Comparison of ENCODE assay signal across 8 cellular contexts in the genomic region with DNA sequence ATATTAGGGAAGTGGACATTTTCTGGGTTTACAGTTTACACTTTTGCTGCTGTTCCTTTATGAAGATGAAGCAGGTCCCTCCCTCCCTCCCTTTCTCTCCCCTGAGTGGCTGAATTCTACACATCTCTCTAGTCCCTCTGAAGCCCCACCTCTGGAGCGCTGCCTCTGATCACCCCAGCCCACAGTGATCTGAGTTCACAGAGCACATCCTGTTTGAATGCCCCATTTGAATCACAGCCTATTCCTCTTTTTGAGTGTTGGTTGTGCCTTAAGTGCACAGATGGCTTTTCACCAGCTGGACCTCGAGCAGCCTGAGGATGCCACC.
DNase-seq lines count a peak whose midpoint lies in the region; ATAC-seq lines count a peak whose summit lies in the region.

No MANE protein-coding gene starts in this region.

- POLR2A ChIA-PET in activated CD8-positive, alpha-beta T cell treated with anti-CD3 and anti-CD28 coated beads, Interleukin-2, amount 10 ng/mL, durations not matched to agents 7 days and 5 days (lab: Charles Lee), result interaction anchor here (0.6 kb wide), 1 partner anchor 12 kb away, joined by 4 read pairs; no protein-coding TSS in a partner anchor
- POLR2A ChIA-PET in naive thymus-derived CD8-positive, alpha-beta T cell (lab: Charles Lee), result no interaction called here

- CTCF ChIA-PET in activated CD8-positive, alpha-beta memory T cell treated with anti-CD3 and anti-CD28 coated beads, Interleukin-2, amount 10 ng/mL, durations not matched to agents 7 days and 5 days (lab: Charles Lee), result no interaction called here
- CTCF ChIA-PET in activated CD8-positive, alpha-beta T cell treated with anti-CD3 and anti-CD28 coated beads, Interleukin-2, amount 10 ng/mL, durations not matched to agents 7 days and 5 days (lab: Charles Lee), result no interaction called here

- H3K36me3 Mint-ChIP-seq in activated CD8-positive, alpha-beta memory T cell treated with anti-CD3 and anti-CD28 coated beads, Interleukin-2, amount 10 ng/mL, durations not matched to agents 7 days and 5 days, result no peaks in the 10 kb centered on the region
- no peaks in the 10 kb centered on the region for H3K36me3 Mint-ChIP-seq in activated CD8-positive, alpha-beta T cell treated with anti-CD3 and anti-CD28 coated beads, Interleukin-2, amount 10 ng/mL, durations not matched to agents 7 days and 5 days (ENCODE audit: low read depth)
- H3K36me3 Mint-ChIP-seq in naive thymus-derived CD8-positive, alpha-beta T cell, result no peaks in the 10 kb centered on the region

- no peak overlapping the region for H3K4me3 Mint-ChIP-seq in activated CD8-positive, alpha-beta memory T cell treated with anti-CD3 and anti-CD28 coated beads, Interleukin-2, amount 10 ng/mL, durations not matched to agents 7 days and 5 days
- no peak overlapping the region for H3K4me3 Mint-ChIP-seq in activated CD8-positive, alpha-beta T cell treated with anti-CD3 and anti-CD28 coated beads, Interleukin-2, amount 10 ng/mL, durations not matched to agents 7 days and 5 days
- H3K4me3 Mint-ChIP-seq in naive thymus-derived CD8-positive, alpha-beta T cell, result no peak overlapping the region

- H3K4me1 Mint-ChIP-seq in activated CD8-positive, alpha-beta memory T cell treated with anti-CD3 and anti-CD28 coated beads, Interleukin-2, amount 10 ng/mL, durations not matched to agents 7 days and 5 days, result peaks cover 6% of the 10 kb centered on the region
- peaks cover 2% of the 10 kb centered on the region for H3K4me1 Mint-ChIP-seq in activated CD8-positive, alpha-beta T cell treated with anti-CD3 and anti-CD28 coated beads, Interleukin-2, amount 10 ng/mL, durations not matched to agents 7 days and 5 days (ENCODE audit: low read depth)
- peaks cover 8 to 13% (median 10%) of the 10 kb centered on the region in 4 donors for H3K4me1 Mint-ChIP-seq in naive thymus-derived CD8-positive, alpha-beta T cell

- no peak overlapping the region for H3K27ac Mint-ChIP-seq in activated CD8-positive, alpha-beta memory T cell treated with anti-CD3 and anti-CD28 coated beads, Interleukin-2, amount 10 ng/mL, durations not matched to agents 7 days and 5 days
- H3K27ac Mint-ChIP-seq in activated CD8-positive, alpha-beta T cell treated with anti-CD3 and anti-CD28 coated beads, Interleukin-2, amount 10 ng/mL, durations not matched to agents 7 days and 5 days, result no peak overlapping the region
- peak overlapping the region in 3 of 10 donors; percentile 12 to 62 (median 43) for H3K27ac Mint-ChIP-seq in naive thymus-derived CD8-positive, alpha-beta T cell

- peak; percentile 61 for ATAC-seq in activated CD8-positive, alpha-beta memory T cell treated with anti-CD3 and anti-CD28 coated beads, Interleukin-2, amount 10 ng/mL, durations not matched to agents 7 days and 5 days
- peak; percentile 47 for ATAC-seq in activated CD8-positive, alpha-beta T cell treated with anti-CD3 and anti-CD28 coated beads, Interleukin-2, amount 10 ng/mL, durations not matched to agents 7 days and 5 days
- peak; percentile 56 to 87 for ATAC-seq in naive thymus-derived CD8-positive, alpha-beta T cell
- no peak for ATAC-seq in HG03108 (IDR thresholded peaks at IDR 0.05; ENCODE audit: unreplicated experiment)
- ATAC-seq in GM19467 (IDR thresholded peaks at IDR 0.05; ENCODE audit: unreplicated experiment), result no peak

- H3K9me3 Mint-ChIP-seq in activated CD8-positive, alpha-beta memory T cell treated with anti-CD3 and anti-CD28 coated beads, Interleukin-2, amount 10 ng/mL, durations not matched to agents 7 days and 5 days (ENCODE audit: low read depth), result no peaks in the 10 kb centered on the region
- H3K9me3 Mint-ChIP-seq in activated CD8-positive, alpha-beta T cell treated with anti-CD3 and anti-CD28 coated beads, Interleukin-2, amount 10 ng/mL, durations not matched to agents 7 days and 5 days (ENCODE audit: insufficient read depth), result no peaks in the 10 kb centered on the region
- H3K9me3 Mint-ChIP-seq in naive thymus-derived CD8-positive, alpha-beta T cell, result peaks cover 0 to 1% (median 0%) of the 10 kb centered on the region in 9 donors

- peak; percentile 55 for DNase-seq in activated CD8-positive, alpha-beta memory T cell treated with anti-CD3 and anti-CD28 coated beads, Interleukin-2, amount 10 ng/mL, durations not matched to agents 7 days and 5 days
- no peak for DNase-seq in activated CD8-positive, alpha-beta memory T cell treated with anti-CD3 and anti-CD28 coated beads, Interleukin-2, amount 50 U/mL, for 4 hours
- DNase-seq in NCI-H146 treated with DMSO at 0.1 percent for 48 hours (lab: John Stamatoyannopoulos, UW; ENCODE audit: unreplicated experiment) (peak; percentile 45), AG20443 (ENCODE audit: low spot score) (no peak)
- peak; percentile 23 for DNase-seq in activated CD8-positive, alpha-beta T cell treated with anti-CD3 and anti-CD28 coated beads, Interleukin-2, amount 10 ng/mL, durations not matched to agents 7 days and 5 days
- peak in 2 of 10 donors; percentile 18 to 21 for DNase-seq in naive thymus-derived CD8-positive, alpha-beta T cell

- peaks cover 19% of the 10 kb centered on the region for H3K27me3 Mint-ChIP-seq in activated CD8-positive, alpha-beta memory T cell treated with anti-CD3 and anti-CD28 coated beads, Interleukin-2, amount 10 ng/mL, durations not matched to agents 7 days and 5 days
- H3K27me3 Mint-ChIP-seq in activated CD8-positive, alpha-beta T cell treated with anti-CD3 and anti-CD28 coated beads, Interleukin-2, amount 10 ng/mL, durations not matched to agents 7 days and 5 days (ENCODE audit: low read depth), result peaks cover 5% of the 10 kb centered on the region
- peaks cover 0 to 3% (median 1%) of the 10 kb centered on the region in 5 donors for H3K27me3 Mint-ChIP-seq in naive thymus-derived CD8-positive, alpha-beta T cell

Comparison
In these comparisons a context has a peak if more than half of its experiments do, and no peak if none do; other contexts are left out.
1. DNase-seq: peak in activated CD8-positive, alpha-beta memory T cell treated with anti-CD3 and anti-CD28 coated beads, Interleukin-2, amount 10 ng/mL, durations not matched to agents 7 days and 5 days (single experiment), NCI-H146 treated with DMSO at 0.1 percent for 48 hours (single experiment) and activated CD8-positive, alpha-beta T cell treated with anti-CD3 and anti-CD28 coated beads, Interleukin-2, amount 10 ng/mL, durations not matched to agents 7 days and 5 days (single experiment); none in activated CD8-positive, alpha-beta memory T cell treated with anti-CD3 and anti-CD28 coated beads, Interleukin-2, amount 50 U/mL, for 4 hours (single experiment) and AG20443 (single experiment).
2. ATAC-seq: peak in activated CD8-positive, alpha-beta memory T cell treated with anti-CD3 and anti-CD28 coated beads, Interleukin-2, amount 10 ng/mL, durations not matched to agents 7 days and 5 days (single experiment), activated CD8-positive, alpha-beta T cell treated with anti-CD3 and anti-CD28 coated beads, Interleukin-2, amount 10 ng/mL, durations not matched to agents 7 days and 5 days (single experiment) and naive thymus-derived CD8-positive, alpha-beta T cell (2 of 2); none in HG03108 (single experiment) and GM19467 (single experiment).